In the genomic region with DNA sequence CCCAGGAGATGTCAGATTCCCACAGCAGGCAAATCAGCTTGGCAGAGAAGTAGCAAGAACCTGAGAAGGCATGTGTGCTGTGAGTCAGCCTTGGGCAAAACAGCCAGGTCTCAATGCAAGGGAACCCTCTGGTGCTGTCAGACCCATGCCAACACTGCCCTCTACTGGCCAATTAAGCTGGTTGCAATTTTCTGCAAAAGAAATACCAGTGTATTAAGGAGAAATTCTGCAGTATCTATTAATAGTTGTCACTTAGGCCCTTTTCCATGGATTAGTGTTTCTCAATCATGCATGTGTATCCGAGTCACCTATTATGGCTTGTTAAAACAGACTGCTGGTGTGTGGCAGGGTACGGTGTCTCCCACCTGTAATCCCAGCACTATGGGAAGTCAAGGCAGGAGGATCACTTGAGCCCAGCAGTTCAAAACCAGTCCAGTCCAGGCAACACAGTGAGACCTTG, we compare ENCODE assay signal across 8 cellular contexts. TPM values are rescaled to one million over a fixed set of nuclear protein-coding genes. Genes with fewer than 3 reads are reported as not detected.
DNase-seq lines count a peak whose midpoint lies in the region; ATAC-seq and TF ChIP-seq lines count a peak whose summit lies in the region.

No MANE protein-coding gene starts in this region.

- POLR2A ChIA-PET in AG04450 (lab: Yijun Ruan, JAX), result interaction anchor here (0.5 to 1.0 kb wide), 5 partner anchors 66 to 164 kb away, joined by 3 to 5 read pairs (median 3); no protein-coding TSS in a partner anchor

- WGBS in right cardiac atrium, result 45% methylated on average over 2 of the region's 2 CpGs

- H3K4me3 ChIP-seq in AG04450 (ENCODE audit: low read depth, low read length), result no peak overlapping the region
- H3K4me3 ChIP-seq in ascending aorta, result no peak overlapping the region
- no peak overlapping the region for H3K4me3 ChIP-seq in right cardiac atrium (ENCODE audit: low read length)

- peaks cover 0 to 9% of the 10 kb centered on the region in 2 donors for H3K36me3 ChIP-seq in ascending aorta

- intact Hi-C loops in ascending aorta (cut with DNase I) (loop anchor here (2.0 to 5.0 kb wide), 3 partner anchors 93 to 161 kb away; no protein-coding TSS in a partner anchor), right cardiac atrium (cut with DNase I) (loop anchor here (5.0 to 10.0 kb wide), 4 partner anchors 135 to 165 kb away; no protein-coding TSS in a partner anchor), sciatic nerve (cut with DNase I) (loop anchor here (10.0 kb wide), 2 partner anchors 165 kb away; no protein-coding TSS in a partner anchor)

- H3K27me3 ChIP-seq in AG04450 (ENCODE audit: control insufficient read depth, insufficient read depth, low read length) (no peaks in the 10 kb centered on the region), ascending aorta (no peaks in the 10 kb centered on the region), right cardiac atrium (ENCODE audit: control insufficient read depth, insufficient read depth) (no peaks in the 10 kb centered on the region)

- H3K9me3 ChIP-seq in AG04450 (ENCODE audit: control insufficient read depth, insufficient read depth, low read length) (no peaks in the 10 kb centered on the region), ascending aorta (no peaks in the 10 kb centered on the region), right cardiac atrium (ENCODE audit: control insufficient read depth, low read length) (no peaks in the 10 kb centered on the region)

- TF ChIP-seq CTCF in AG04450 (IDR thresholded peaks at IDR 0.05; ENCODE audit: low read depth, low read length) (peak; percentile 89), ascending aorta (IDR thresholded peaks at IDR 0.05) (peak; percentile 84 to 93 (median 89))

- CTCF ChIA-PET in AG04450 (lab: Charles Lee), result interaction anchor here (0.5 to 2.6 kb wide), 37 partner anchors 9 to 167 kb away, joined by 3 to 42 read pairs (median 6); a partner anchor contains a TSS

- no peak overlapping the region for H3K27ac ChIP-seq in AG04450 (ENCODE audit: low read depth, low read length)
- H3K27ac ChIP-seq in ascending aorta, result peak overlapping the region in 1 of 2 donors; percentile 48
- H3K27ac ChIP-seq in right cardiac atrium (ENCODE audit: low read length), result no peak overlapping the region

- H3K4me1 ChIP-seq in ascending aorta (peaks cover 4 to 21% of the 10 kb centered on the region in 2 donors), right cardiac atrium (ENCODE audit: control insufficient read depth, insufficient read depth, low read length) (peaks cover 1% of the 10 kb centered on the region)

- ATAC-seq in GM19035 (IDR thresholded peaks at IDR 0.05; ENCODE audit: unreplicated experiment), result peak; percentile 69
- peak; percentile 91 to 95 for ATAC-seq in right cardiac atrium
- peak; percentile 95 for ATAC-seq in sciatic nerve
- ATAC-seq in HG02623 (IDR thresholded peaks at IDR 0.05; ENCODE audit: unreplicated experiment), result no peak

- peak; percentile 88 for DNase-seq in AG04450 (ENCODE audit: low read depth, low spot score)
- DNase-seq in NCI-H187 treated with DMSO at 0.1 percent for 48 hours (lab: John Stamatoyannopoulos, UW), result peak; percentile 10
- DNase-seq in T-helper 22 cell (ENCODE audit: low read depth), result peak; percentile 40
- peak; percentile 54 to 92 for DNase-seq in ascending aorta (ENCODE audit: low spot score in 2 of 2)
- DNase-seq in right cardiac atrium, result peak; percentile 73 to 83 (median 76)
- DNase-seq in sciatic nerve (ENCODE audit: low spot score), result peak; percentile 79

RNA-seq across cellular contexts. Expression of a gene that starts 26.2 kb away (rescaled TPM):
- polyA plus RNA-seq in AG04450 (2011; rRNA removed) (263 and 285 TPM in 2 replicates), right cardiac atrium (267 TPM)
- 240 and 241 TPM in 2 replicates for polyA minus RNA-seq in AG04450 (2011; rRNA and poly(A)+ RNA removed)
- total RNA-seq in ascending aorta (140 TPM), right cardiac atrium (100 to 1,000 TPM; 443 to 557 (median 472) TPM), sciatic nerve (442 TPM)

Comparison
In these comparisons a context has a peak if more than half of its experiments do, and no peak if none do; other contexts are left out.
1. DNase-seq: peak in every context shown above with its lines; median percentile 88 in AG04450; 79 in sciatic nerve; 76 in right cardiac atrium; 73 in ascending aorta; 40 in T-helper 22 cell; 10 in NCI-H187 treated with DMSO at 0.1 percent for 48 hours.